In the genomic region with DNA sequence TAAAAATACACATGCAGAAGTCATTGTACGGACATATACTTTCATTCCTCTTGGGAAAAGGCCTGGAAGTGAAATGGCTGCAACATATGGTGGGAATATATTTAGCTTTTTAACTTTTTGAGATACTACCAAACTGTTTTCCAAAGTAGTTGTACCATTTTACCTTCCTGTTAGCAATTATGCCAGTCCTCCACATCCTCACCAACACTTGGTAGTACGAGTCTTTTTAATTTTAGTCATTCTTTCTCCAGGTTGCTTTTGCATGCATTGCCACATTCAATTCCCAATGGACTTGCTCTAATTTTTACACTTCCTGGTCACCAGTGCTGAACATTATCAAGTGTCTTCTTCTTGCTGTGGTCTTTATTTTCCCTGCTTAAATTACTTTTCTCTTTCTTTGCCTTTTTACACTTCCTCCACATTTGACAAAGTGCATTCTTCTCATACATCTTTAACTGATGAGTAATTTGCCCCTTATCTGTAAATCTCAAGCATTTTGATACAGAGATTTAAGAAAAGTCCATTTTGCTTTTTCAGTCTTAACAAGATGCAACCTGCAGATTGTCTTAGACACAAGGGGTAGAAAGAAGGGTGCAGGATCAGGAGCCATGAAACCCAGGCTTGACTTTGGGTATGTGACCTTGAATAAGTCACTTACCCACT, we compare ENCODE assay signal across 25 cellular contexts. TPM values are rescaled to one million over a fixed set of nuclear protein-coding genes. Genes with fewer than 3 reads are reported as not detected.
DNase-seq lines count a peak whose midpoint lies in the region; FAIRE-seq and TF ChIP-seq lines count a peak whose summit lies in the region.
"Had no signal": no experiment of that assay in that cellular context is flagged by ENCODE, and none has a peak within 500 bp of the region (broad histone marks: within the 10 kb centered on the region; RNA-seq: fewer than 3 reads in every experiment).

No MANE protein-coding gene starts in this region.

- FAIRE-seq in HTR-8/SVneo (lab: Jason Lieb, UNC) (peak; percentile 52), H1 (lab: Jason Lieb, UNC) (no peak), H54 (lab: Jason Lieb, UNC) (no peak)
- FAIRE-seq: D721Med, GM12891, GM18507 had no signal

- H3K9me3 ChIP-seq in H1 (ENCODE audit: insufficient read depth in 2 of 2, low read depth in 1 of 2, low read length in 1 of 2) = peaks cover 0 to 11% of the 10 kb centered on the region in 2 experiments; a peak in 1 of 4 replicates
- no peaks in the 10 kb centered on the region for H3K9me3 ChIP-seq in osteoblast (ENCODE audit: low read depth, low read length)
- H3K9me3 ChIP-seq: BE2C had no signal

- WGBS in H1 (ENCODE audit: extremely low coverage in 1 of 2, insufficient coverage in 1 of 2, insufficient read length in 1 of 2, insufficient replicate concordance in 2 of 2, low coverage in 1 of 2, low lambda C conversion rate in 2 of 2, missing lambda C conversion rate in 1 of 2), 2 experiments = 83% methylated on average over 2 of the region's 2 CpGs; no CpG with 5 or more reads in 1 of the 2 experiments

- POLR2A ChIA-PET in H1 (lab: Charles Lee; ENCODE audit: partially characterized antibody) = no interaction called here

- H2BK5ac ChIP-seq in H1 (ENCODE audit: low read depth, low read length) = no peak overlapping the region

- no peak overlapping the region for H3K14ac ChIP-seq in H1 (ENCODE audit: insufficient read length)

- TF ChIP-seq POLR2A in H1 (IDR thresholded peaks at IDR 0.05; ENCODE audit: control extremely low read depth in 1 of 2, low read depth in 2 of 2, low read length in 2 of 2) = no peak
- TF ChIP-seq POLR2A in H54 (IDR thresholded peaks at IDR 0.05; ENCODE audit: low read depth, low read length) = no peak

- no peaks in the 10 kb centered on the region for H3K23me2 ChIP-seq in H1 (ENCODE audit: low read depth, low read length)

- H4K20me1 ChIP-seq in H1 (replicated peaks in 1 of 2; ENCODE audit: control insufficient read depth in 1 of 2, insufficient read depth in 2 of 2, low read length in 2 of 2) (no peaks in the 10 kb centered on the region), osteoblast (ENCODE audit: insufficient read depth, low read length) (no peaks in the 10 kb centered on the region)
- H4K20me1 ChIP-seq: BLaER1 treated with 17β-estradiol and CSF1 and Interleukin-3, amounts not matched to agents 10 nM and 100 nM had no signal

- H3K27me3 ChIP-seq in H1 (replicated peaks in 1 of 4; ENCODE audit: control insufficient read depth in 3 of 4, extremely low read depth in 1 of 4, insufficient read depth in 3 of 4, low read length in 3 of 4) = no peaks in the 10 kb centered on the region
- H3K27me3 ChIP-seq in osteoblast (ENCODE audit: insufficient read depth, low read length) = no peaks in the 10 kb centered on the region
- H3K27me3 ChIP-seq: BLaER1 treated with 17β-estradiol and CSF1 and Interleukin-3, amounts not matched to agents 10 nM and 100 nM had no signal

- no peak overlapping the region for H3K56ac ChIP-seq in H1 (replicated peaks; ENCODE audit: insufficient read length, low read depth, low read length)

- no peak overlapping the region for H2AFZ ChIP-seq in H1 (ENCODE audit: low read length)
- no peak overlapping the region for H2AFZ ChIP-seq in osteoblast (ENCODE audit: low read length)

- H2BK12ac ChIP-seq in H1 (ENCODE audit: low read depth, low read length) = no peak overlapping the region

- TF ChIP-seq CTCF in H1 (IDR thresholded peaks at IDR 0.05; ENCODE audit: control extremely low read depth in 1 of 3, insufficient read depth in 1 of 3, low read depth in 1 of 3, low read length in 3 of 3) (no peak), osteoblast (IDR thresholded peaks at IDR 0.05; ENCODE audit: extremely low read depth, low read depth, low read length) (no peak)

- TF ChIP-seq EP300 in H1 (IDR thresholded peaks at IDR 0.05; ENCODE audit: borderline replicate concordance in 1 of 2, low read depth in 2 of 2, low read length in 2 of 2) = no peak

- H3K9ac ChIP-seq in H1 (replicated peaks in 1 of 4; ENCODE audit: extremely low read depth in 1 of 4, low read depth in 3 of 4, low read length in 3 of 4) = no peak overlapping the region
- H3K9ac ChIP-seq: BLaER1 treated with 17β-estradiol and CSF1 and Interleukin-3, amounts not matched to agents 10 nM and 100 nM had no signal

- CTCF ChIA-PET in H1 (lab: Charles Lee; ENCODE audit: partially characterized antibody) = interaction anchor here (1.4 kb wide), 1 partner anchor 59 kb away, joined by 6 read pairs; no protein-coding TSS in a partner anchor

- no peak overlapping the region for H2BK15ac ChIP-seq in H1 (ENCODE audit: low read length)

- H3K4me3 ChIP-seq in H1 (ENCODE audit: extremely low read depth in 1 of 4, insufficient read depth in 2 of 4, low read depth in 3 of 4, low read length in 4 of 4) (no peak overlapping the region), osteoblast (ENCODE audit: insufficient read depth, low read length) (no peak overlapping the region)
- H3K4me3 ChIP-seq: A549; BLaER1 treated with 17β-estradiol and CSF1 and Interleukin-3, amounts not matched to agents 10 nM and 100 nM had no signal

- H4K5ac ChIP-seq in H1 (ENCODE audit: insufficient read length, low read depth, low read length) = no peak overlapping the region

- H4K91ac ChIP-seq in H1 (replicated peaks; ENCODE audit: insufficient read length, low read length) = no peak overlapping the region

- peak; percentile 58 for DNase-seq in EL
- no peak for DNase-seq in HTR-8/SVneo (ENCODE audit: insufficient read length, low spot score)
- no peak for DNase-seq in H1 (ENCODE audit: low read depth in 1 of 2, low spot score in 2 of 2)
- peak; percentile 29 for DNase-seq in osteoblast (ENCODE audit: insufficient read length, low spot score, missing footprints)
- DNase-seq in H54 (ENCODE audit: insufficient read length, low spot score) = no peak
- no peak for DNase-seq in G401 (ENCODE audit: low spot score)
- DNase-seq in NCI-H1417 treated with DMSO at 0.1 percent for 48 hours (lab: John Stamatoyannopoulos, UW) = no peak
- DNase-seq: 8988T; ACHN; AML-193; BE2C; CD4-positive, alpha-beta T cell; CD8-positive, alpha-beta memory T cell; DMS 273 treated with DMSO at 0.1 percent for 48 hours; DMS79; GF-D8; GOT3; H9; HFFc6 had no signal

- no peak for TF ChIP-seq RAD21 in H1 (IDR thresholded peaks at IDR 0.05 in 1 of 2, conservative IDR thresholded peaks at IDR 0.05 in 1 of 2; ENCODE audit: low read depth in 2 of 2, low read length in 2 of 2)

- no peak overlapping the region for H3K18ac ChIP-seq in H1 (ENCODE audit: extremely low read depth, low read length)

- H3K79me2 ChIP-seq in H1 (ENCODE audit: control insufficient read depth in 1 of 2, insufficient read depth in 2 of 2, low read length in 2 of 2) (no peaks in the 10 kb centered on the region), osteoblast (ENCODE audit: insufficient read depth, low read length) (no peaks in the 10 kb centered on the region)

- H3K4ac ChIP-seq in H1 (replicated peaks; ENCODE audit: insufficient read length, low read depth, low read length) = no peak overlapping the region

- H3K27ac ChIP-seq in H1 (ENCODE audit: low read depth, low read length) = no peak overlapping the region
- no peak overlapping the region for H3K27ac ChIP-seq in osteoblast (ENCODE audit: low read depth, low read length)
- H3K27ac ChIP-seq: A549; BLaER1 treated with 17β-estradiol and CSF1 and Interleukin-3, amounts not matched to agents 10 nM and 100 nM had no signal

- H3K4me1 ChIP-seq in H1 (replicated peaks in 1 of 4; ENCODE audit: control insufficient read depth in 3 of 4, insufficient read depth in 4 of 4, low read length in 3 of 4) = peaks cover 0 to 6% (median 2%) of the 10 kb centered on the region in 4 experiments; a peak in 3 of 7 replicates
- peaks cover 27% of the 10 kb centered on the region for H3K4me1 ChIP-seq in osteoblast (ENCODE audit: insufficient read depth, low read length)
- H3K4me1 ChIP-seq: A549, BE2C had no signal

- no peaks in the 10 kb centered on the region for H3K79me1 ChIP-seq in H1 (ENCODE audit: low read depth, low read length)

- H3K23ac ChIP-seq in H1 (ENCODE audit: insufficient read length) = no peak overlapping the region

- no peak overlapping the region for H2BK20ac ChIP-seq in H1 (ENCODE audit: low read length)

- H3K4me2 ChIP-seq in H1 (ENCODE audit: insufficient read depth in 1 of 2, low read depth in 2 of 2, low read length in 2 of 2) (no peak overlapping the region), osteoblast (ENCODE audit: insufficient read depth, low read length) (no peak overlapping the region)
- H3K4me2 ChIP-seq: A549; BLaER1 treated with 17β-estradiol and CSF1 and Interleukin-3, amounts not matched to agents 10 nM and 100 nM had no signal

- in situ Hi-C loops in G401 (cut with HindIII; ENCODE audit: low sequenced_read_pairs) = no loop called here

- H2AK5ac ChIP-seq in H1 (ENCODE audit: low read depth, low read length) = no peak overlapping the region

- H2BK120ac ChIP-seq in H1 (replicated peaks; ENCODE audit: low read depth, low read length) = no peak overlapping the region

- no peak overlapping the region for H4K8ac ChIP-seq in H1 (ENCODE audit: extremely low read depth, insufficient read depth, low read length)

- H3K36me3 ChIP-seq in H1 (ENCODE audit: control insufficient read depth in 2 of 4, insufficient read depth in 4 of 4, low read length in 3 of 4) (no peaks in the 10 kb centered on the region), osteoblast (ENCODE audit: insufficient read depth, low read length) (no peaks in the 10 kb centered on the region)
- H3K36me3 ChIP-seq: BE2C; BLaER1 treated with 17β-estradiol and CSF1 and Interleukin-3, amounts not matched to agents 10 nM and 100 nM had no signal

TF ChIP-seq in H1, 55 proteins besides CTCF, POLR2A, EP300 and RAD21:
- TF ChIP-seq SP2 (IDR thresholded peaks at IDR 0.05; ENCODE audit: low read length) = no peak
- TF ChIP-seq KDM1A (IDR thresholded peaks at IDR 0.05; ENCODE audit: borderline replicate concordance, low read length) = peak; percentile 22; the same call in 1 of the 2 replicates

RNA-seq across cellular contexts. Expression of a gene that starts 14.5 kb away (rescaled TPM):
- total RNA-seq in H1 (2021; fragmentation: NEBNext Ultra II Directional; extraction: Animal tissue kit (Norgen Biotek cat#: 25700)) = not detected in 2 replicates
- 0.03 TPM in 1 of 2 replicates, not detected in the other for polyA plus RNA-seq in H1 (2011; rRNA removed)
- polyA plus RNA-seq in H1 (2011; cell fraction: cytosol; rRNA removed) = not detected
- polyA plus RNA-seq in H1 (2011; cell fraction: nucleus; rRNA removed) = not detected
- not detected in 4 replicates for polyA plus RNA-seq in H1 (2012, experiment 1 of 2)
- polyA plus RNA-seq in H1 (2012, experiment 2 of 2) = not detected
- polyA plus RNA-seq in H1 (2013, experiment 1 of 2) = 0.08 TPM
- polyA plus RNA-seq in H1 (2013, experiment 2 of 2) = 0.11 TPM
- polyA minus RNA-seq in H1 (2011; rRNA and poly(A)+ RNA removed) = not detected in 2 replicates
- not detected for polyA minus RNA-seq in H1 (2011; cell fraction: cytosol; rRNA and poly(A)+ RNA removed)
- polyA minus RNA-seq in H1 (2011; cell fraction: nucleus; rRNA and poly(A)+ RNA removed) = not detected
- 27.7 and 31.1 TPM in 2 replicates for total RNA-seq in osteoblast
- total RNA-seq in G401 (2014; rRNA removed; shearing (Covaris generic)) = not detected in 2 replicates
- total RNA-seq: CD4-positive, alpha-beta T cell; CD8-positive, alpha-beta memory T cell had no signal
- polyA plus RNA-seq: A549, CD14-positive monocyte had no signal

Comparison
In these comparisons a context has a peak if more than half of its experiments do, and no peak if none do; other contexts are left out.
1. DNase-seq: peak in EL (single experiment) and osteoblast (single experiment); none in HTR-8/SVneo (single experiment), H1 (0 of 2), H54 (single experiment), G401 (single experiment) and NCI-H1417 treated with DMSO at 0.1 percent for 48 hours (single experiment).
2. RNA of a gene that starts 14.5 kb away (total RNA-seq): 27.7 to 31.1 TPM in osteoblast; not detected in H1 and not detected in G401; every median in the first group is over 10 times any median in the second.